8 cellular contexts compared by ENCODE assay signal in the genomic region with DNA sequence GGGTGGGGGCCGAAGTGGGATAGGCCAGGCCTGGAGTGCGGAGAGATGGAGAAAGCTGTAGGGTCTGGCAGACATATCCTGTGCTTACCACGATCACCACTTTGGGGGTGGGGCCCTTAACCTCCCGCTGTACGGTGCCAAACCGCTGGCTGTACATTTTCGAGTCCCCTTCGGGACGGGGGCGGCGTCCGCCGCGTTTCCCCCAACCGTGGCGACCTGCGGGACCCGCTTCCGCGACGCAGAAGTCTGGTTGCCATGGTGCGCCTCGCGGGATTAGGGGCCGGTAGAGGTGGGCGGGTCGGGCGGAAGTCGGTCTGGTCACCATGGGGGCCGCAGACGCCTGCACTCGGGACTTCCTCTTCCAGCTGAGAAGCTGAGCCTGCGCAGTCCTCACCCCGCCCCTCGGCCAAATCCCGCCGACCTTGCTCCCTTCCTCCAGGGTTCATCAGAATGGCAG. TPM values are rescaled to one million over a fixed set of nuclear protein-coding genes. Genes with fewer than 3 reads are reported as not detected.
A peak's percentile ranks its signal among the peaks of the same experiment; 100 is the strongest.
DNase-seq lines count a peak whose midpoint lies in the region; ATAC-seq and TF ChIP-seq lines count a peak whose summit lies in the region.

A gene with protein sequence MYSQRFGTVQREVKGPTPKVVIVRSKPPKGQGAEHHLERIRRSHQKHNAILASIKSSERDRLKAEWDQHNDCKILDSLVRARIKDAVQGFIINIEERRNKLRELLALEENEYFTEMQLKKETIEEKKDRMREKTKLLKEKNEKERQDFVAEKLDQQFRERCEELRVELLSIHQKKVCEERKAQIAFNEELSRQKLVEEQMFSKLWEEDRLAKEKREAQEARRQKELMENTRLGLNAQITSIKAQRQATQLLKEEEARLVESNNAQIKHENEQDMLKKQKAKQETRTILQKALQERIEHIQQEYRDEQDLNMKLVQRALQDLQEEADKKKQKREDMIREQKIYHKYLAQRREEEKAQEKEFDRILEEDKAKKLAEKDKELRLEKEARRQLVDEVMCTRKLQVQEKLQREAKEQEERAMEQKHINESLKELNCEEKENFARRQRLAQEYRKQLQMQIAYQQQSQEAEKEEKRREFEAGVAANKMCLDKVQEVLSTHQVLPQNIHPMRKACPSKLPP (minus strand): TSS at position 248 of the 457 bp plus-strand sequence. CDS start 91 bp downstream, at position 157.

- H3K4me3 ChIP-seq in HL-60 (replicated peaks; ENCODE audit: insufficient read depth, low read length), result peak within 1 kb of the TSS; percentile 63

- CTCF ChIA-PET in activated CD8-positive, alpha-beta memory T cell treated with anti-CD3 and anti-CD28 coated beads, Interleukin-2, amount 10 ng/mL, durations not matched to agents 7 days and 5 days (lab: Charles Lee), result interaction anchor here (1.1 to 3.5 kb wide), 6 partner anchors 13 to 114 kb away, joined by 3 to 29 read pairs (median 5); a partner anchor contains a TSS

- peak within 1 kb of the TSS; percentile 60 for H3K27ac Mint-ChIP-seq in activated CD8-positive, alpha-beta memory T cell treated with anti-CD3 and anti-CD28 coated beads, Interleukin-2, amount 10 ng/mL, durations not matched to agents 7 days and 5 days
- H3K27ac Mint-ChIP-seq in endothelial cell (ENCODE audit: unreplicated experiment), result peak within 1 kb of the TSS; percentile 93
- H3K27ac Mint-ChIP-seq in mesothelial cell of epicardium, result peak within 1 kb of the TSS; percentile 73

- no peaks in the 10 kb centered on the region for H3K9me3 Mint-ChIP-seq in activated CD8-positive, alpha-beta memory T cell treated with anti-CD3 and anti-CD28 coated beads, Interleukin-2, amount 10 ng/mL, durations not matched to agents 7 days and 5 days (ENCODE audit: low read depth)
- H3K9me3 Mint-ChIP-seq in endothelial cell (ENCODE audit: unreplicated experiment), result no peaks in the 10 kb centered on the region
- H3K9me3 Mint-ChIP-seq in mesothelial cell of epicardium, result no peaks in the 10 kb centered on the region

- DNase-seq in COLO668 (lab: John Stamatoyannopoulos, UW; ENCODE audit: unreplicated experiment), result peak; percentile 91
- peak; percentile 91 to 96 for DNase-seq in HL-60 (ENCODE audit: low read depth in 1 of 2, low spot score in 1 of 2)
- peak; percentile 87 for DNase-seq in NOMO-1 treated with DMSO at 0.1 percent for 48 hours (lab: John Stamatoyannopoulos, UW; ENCODE audit: unreplicated experiment)
- DNase-seq in activated CD8-positive, alpha-beta memory T cell treated with anti-CD3 and anti-CD28 coated beads, Interleukin-2, amount 10 ng/mL, durations not matched to agents 7 days and 5 days, result peak; percentile 95
- peak; percentile 91 for DNase-seq in endothelial cell (ENCODE audit: low spot score)
- DNase-seq in mesothelial cell of epicardium (ENCODE audit: low spot score in 2 of 2, unreplicated experiment in 2 of 2), result peak; percentile 66 to 85
- peak; percentile 67 for DNase-seq in stimulated activated CD8-positive, alpha-beta memory T cell treated with anti-CD3 and anti-CD28 coated beads, Interleukin-15, amount 100 ng/mL, for 1 hour (ENCODE audit: low read depth)

- peak; percentile 79 for ATAC-seq in GM19467 (IDR thresholded peaks at IDR 0.05; ENCODE audit: unreplicated experiment)
- peak; percentile 90 for ATAC-seq in activated CD8-positive, alpha-beta memory T cell treated with anti-CD3 and anti-CD28 coated beads, Interleukin-2, amount 10 ng/mL, durations not matched to agents 7 days and 5 days

- H3K27me3 ChIP-seq in HL-60 (ENCODE audit: insufficient read depth, poor library complexity, severe bottlenecking), result no peaks in the 10 kb centered on the region

- TF ChIP-seq CTCF in HL-60 (IDR thresholded peaks at IDR 0.05; ENCODE audit: insufficient read depth, low read length) (no peak), endothelial cell (IDR thresholded peaks at IDR 0.05; ENCODE audit: unreplicated experiment) (no peak), mesothelial cell of epicardium (IDR thresholded peaks at IDR 0.05; ENCODE audit: unreplicated experiment) (no peak)

- peaks cover 29% of the 10 kb centered on the region for H3K4me1 Mint-ChIP-seq in activated CD8-positive, alpha-beta memory T cell treated with anti-CD3 and anti-CD28 coated beads, Interleukin-2, amount 10 ng/mL, durations not matched to agents 7 days and 5 days
- peaks cover 11% of the 10 kb centered on the region for H3K4me1 Mint-ChIP-seq in endothelial cell (ENCODE audit: unreplicated experiment)
- peaks cover 9% of the 10 kb centered on the region for H3K4me1 Mint-ChIP-seq in mesothelial cell of epicardium

- peaks cover 13% of the 10 kb centered on the region for H3K36me3 Mint-ChIP-seq in activated CD8-positive, alpha-beta memory T cell treated with anti-CD3 and anti-CD28 coated beads, Interleukin-2, amount 10 ng/mL, durations not matched to agents 7 days and 5 days
- peaks cover 11% of the 10 kb centered on the region for H3K36me3 Mint-ChIP-seq in endothelial cell (ENCODE audit: low read depth, unreplicated experiment)
- peaks cover 18% of the 10 kb centered on the region for H3K36me3 Mint-ChIP-seq in mesothelial cell of epicardium

- peaks cover 9% of the 10 kb centered on the region for H3K27me3 Mint-ChIP-seq in activated CD8-positive, alpha-beta memory T cell treated with anti-CD3 and anti-CD28 coated beads, Interleukin-2, amount 10 ng/mL, durations not matched to agents 7 days and 5 days
- H3K27me3 Mint-ChIP-seq in endothelial cell (ENCODE audit: unreplicated experiment) (peaks cover 6% of the 10 kb centered on the region), mesothelial cell of epicardium (ENCODE audit: low read depth) (peaks cover 4% of the 10 kb centered on the region)

- peak within 1 kb of the TSS; percentile 73 for H3K4me3 Mint-ChIP-seq in activated CD8-positive, alpha-beta memory T cell treated with anti-CD3 and anti-CD28 coated beads, Interleukin-2, amount 10 ng/mL, durations not matched to agents 7 days and 5 days
- peak within 1 kb of the TSS; percentile 89 for H3K4me3 Mint-ChIP-seq in endothelial cell (ENCODE audit: unreplicated experiment)
- peak within 1 kb of the TSS; percentile 92 for H3K4me3 Mint-ChIP-seq in mesothelial cell of epicardium

- peak within 1 kb of the TSS; percentile 43 for H3K27ac ChIP-seq in HL-60 (replicated peaks)

RNA-seq across cellular contexts. Expression of the gene that starts here (rescaled TPM):
- under 1 TPM; 0.16 to 0.50 TPM for total RNA-seq in activated CD8-positive, alpha-beta memory T cell treated with anti-CD3 and anti-CD28 coated beads, Interleukin-2, amount 10 ng/mL, durations not matched to agents 7 days and 5 days
- total RNA-seq in endothelial cell (ENCODE audit: unreplicated experiment) (0.56 TPM), mesothelial cell of epicardium (0.44 to 0.70 TPM (median 0.65 TPM) in 3 replicates)

Comparison
In these comparisons a context has a peak if more than half of its experiments do, and no peak if none do; other contexts are left out.
1. Peak in every context shown above with its lines: DNase-seq, ATAC-seq, H3K4me3 ChIP-seq and H3K27ac ChIP-seq.
2. Peak in DNase-seq and ATAC-seq in activated CD8-positive, alpha-beta memory T cell treated with anti-CD3 and anti-CD28 coated beads, Interleukin-2, amount 10 ng/mL, durations not matched to agents 7 days and 5 days; RNA of the gene not detected or under 1 TPM.
3. Peak in DNase-seq in endothelial cell; RNA of the gene not detected or under 1 TPM.
4. Peak in DNase-seq in mesothelial cell of epicardium; RNA of the gene not detected or under 1 TPM.